1 cellular context compared by ENCODE assay signal in the genomic region with DNA sequence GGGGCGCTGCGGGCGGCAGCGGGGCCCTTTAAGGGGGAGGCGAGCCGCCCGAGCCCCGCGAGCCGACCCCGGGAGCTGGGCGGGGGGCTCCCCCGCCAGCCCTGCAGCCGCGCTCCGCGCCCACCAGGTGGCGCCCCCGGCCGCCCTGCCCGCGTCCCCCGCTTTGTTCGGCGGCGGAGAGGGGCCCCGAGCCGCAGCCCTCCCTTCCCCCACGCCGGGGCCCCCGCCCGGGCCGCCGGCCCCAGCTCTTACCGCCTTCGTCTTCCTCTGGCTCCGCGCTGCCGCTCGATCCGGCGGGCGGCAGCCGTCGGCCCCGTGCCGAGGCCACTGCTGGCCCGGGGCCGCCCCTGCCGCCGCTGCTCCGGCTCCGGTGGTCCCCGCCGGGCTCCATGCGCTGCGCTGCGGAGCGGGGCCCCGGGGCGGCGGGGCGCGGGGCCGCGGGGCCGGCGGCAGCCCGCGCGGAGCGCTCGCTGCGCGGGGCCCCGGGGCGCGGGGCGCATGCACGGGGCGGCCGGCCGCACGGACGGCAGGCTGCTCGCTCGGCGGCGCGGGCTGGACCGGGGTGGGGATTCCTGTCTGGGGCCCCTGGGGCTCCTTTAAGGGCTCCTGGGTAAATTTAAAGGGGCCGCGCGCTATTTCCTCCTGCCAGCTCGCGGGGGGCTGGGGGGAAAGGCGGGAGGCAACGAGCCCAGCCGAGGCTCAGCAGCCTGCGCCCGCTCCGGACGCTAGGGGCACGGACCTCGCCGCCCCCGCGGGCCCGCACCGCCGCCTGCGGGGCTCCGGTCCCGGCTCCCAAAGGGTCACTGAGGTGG.
TF ChIP-seq lines count a peak whose summit lies in the region.

A gene (minus strand): TSS at position 544 of the 812 bp plus-strand sequence. CDS start 153 bp downstream, at position 391.

TF ChIP-seq in HepG2, 621 proteins besides CTCF, POLR2A, EP300 and RAD21 (continued from another document):
- TF ChIP-seq, protein P1, sequence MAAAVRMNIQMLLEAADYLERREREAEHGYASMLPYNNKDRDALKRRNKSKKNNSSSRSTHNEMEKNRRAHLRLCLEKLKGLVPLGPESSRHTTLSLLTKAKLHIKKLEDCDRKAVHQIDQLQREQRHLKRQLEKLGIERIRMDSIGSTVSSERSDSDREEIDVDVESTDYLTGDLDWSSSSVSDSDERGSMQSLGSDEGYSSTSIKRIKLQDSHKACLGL (CRISPR knock-in tag; IDR thresholded peaks at IDR 0.05), result no peak
- no peak for TF ChIP-seq HHEX (CRISPR knock-in tag; IDR thresholded peaks at IDR 0.05)
- no peak for TF ChIP-seq MED1 (CRISPR knock-in tag; IDR thresholded peaks at IDR 0.05)
- peak; percentile 65 for TF ChIP-seq YY1 (IDR thresholded peaks at IDR 0.05; ENCODE audit: insufficient read depth, insufficient replicate concordance, low read depth, low read length)
- no peak for TF ChIP-seq ARNTL (CRISPR knock-in tag; IDR thresholded peaks at IDR 0.05)
- TF ChIP-seq, protein P2, sequence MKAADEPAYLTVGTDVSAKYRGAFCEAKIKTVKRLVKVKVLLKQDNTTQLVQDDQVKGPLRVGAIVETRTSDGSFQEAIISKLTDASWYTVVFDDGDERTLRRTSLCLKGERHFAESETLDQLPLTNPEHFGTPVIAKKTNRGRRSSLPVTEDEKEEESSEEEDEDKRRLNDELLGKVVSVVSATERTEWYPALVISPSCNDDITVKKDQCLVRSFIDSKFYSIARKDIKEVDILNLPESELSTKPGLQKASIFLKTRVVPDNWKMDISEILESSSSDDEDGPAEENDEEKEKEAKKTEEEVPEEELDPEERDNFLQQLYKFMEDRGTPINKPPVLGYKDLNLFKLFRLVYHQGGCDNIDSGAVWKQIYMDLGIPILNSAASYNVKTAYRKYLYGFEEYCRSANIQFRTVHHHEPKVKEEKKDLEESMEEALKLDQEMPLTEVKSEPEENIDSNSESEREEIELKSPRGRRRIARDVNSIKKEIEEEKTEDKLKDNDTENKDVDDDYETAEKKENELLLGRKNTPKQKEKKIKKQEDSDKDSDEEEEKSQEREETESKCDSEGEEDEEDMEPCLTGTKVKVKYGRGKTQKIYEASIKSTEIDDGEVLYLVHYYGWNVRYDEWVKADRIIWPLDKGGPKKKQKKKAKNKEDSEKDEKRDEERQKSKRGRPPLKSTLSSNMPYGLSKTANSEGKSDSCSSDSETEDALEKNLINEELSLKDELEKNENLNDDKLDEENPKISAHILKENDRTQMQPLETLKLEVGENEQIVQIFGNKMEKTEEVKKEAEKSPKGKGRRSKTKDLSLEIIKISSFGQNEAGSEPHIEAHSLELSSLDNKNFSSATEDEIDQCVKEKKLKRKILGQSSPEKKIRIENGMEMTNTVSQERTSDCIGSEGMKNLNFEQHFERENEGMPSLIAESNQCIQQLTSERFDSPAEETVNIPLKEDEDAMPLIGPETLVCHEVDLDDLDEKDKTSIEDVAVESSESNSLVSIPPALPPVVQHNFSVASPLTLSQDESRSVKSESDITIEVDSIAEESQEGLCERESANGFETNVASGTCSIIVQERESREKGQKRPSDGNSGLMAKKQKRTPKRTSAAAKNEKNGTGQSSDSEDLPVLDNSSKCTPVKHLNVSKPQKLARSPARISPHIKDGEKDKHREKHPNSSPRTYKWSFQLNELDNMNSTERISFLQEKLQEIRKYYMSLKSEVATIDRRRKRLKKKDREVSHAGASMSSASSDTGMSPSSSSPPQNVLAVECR (CRISPR knock-in tag; IDR thresholded peaks at IDR 0.05; ENCODE audit: borderline replicate concordance), result peak; percentile 25; the same call in 1 of the 2 replicates
- TF ChIP-seq, protein P3, sequence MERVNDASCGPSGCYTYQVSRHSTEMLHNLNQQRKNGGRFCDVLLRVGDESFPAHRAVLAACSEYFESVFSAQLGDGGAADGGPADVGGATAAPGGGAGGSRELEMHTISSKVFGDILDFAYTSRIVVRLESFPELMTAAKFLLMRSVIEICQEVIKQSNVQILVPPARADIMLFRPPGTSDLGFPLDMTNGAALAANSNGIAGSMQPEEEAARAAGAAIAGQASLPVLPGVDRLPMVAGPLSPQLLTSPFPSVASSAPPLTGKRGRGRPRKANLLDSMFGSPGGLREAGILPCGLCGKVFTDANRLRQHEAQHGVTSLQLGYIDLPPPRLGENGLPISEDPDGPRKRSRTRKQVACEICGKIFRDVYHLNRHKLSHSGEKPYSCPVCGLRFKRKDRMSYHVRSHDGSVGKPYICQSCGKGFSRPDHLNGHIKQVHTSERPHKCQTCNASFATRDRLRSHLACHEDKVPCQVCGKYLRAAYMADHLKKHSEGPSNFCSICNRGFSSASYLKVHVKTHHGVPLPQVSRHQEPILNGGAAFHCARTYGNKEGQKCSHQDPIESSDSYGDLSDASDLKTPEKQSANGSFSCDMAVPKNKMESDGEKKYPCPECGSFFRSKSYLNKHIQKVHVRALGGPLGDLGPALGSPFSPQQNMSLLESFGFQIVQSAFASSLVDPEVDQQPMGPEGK (CRISPR knock-in tag; IDR thresholded peaks at IDR 0.05), result peak; percentile 32; the same call in 1 of the 2 replicates
- TF ChIP-seq ZNF713 (CRISPR knock-in tag; IDR thresholded peaks at IDR 0.05), result no peak
- 0 out of 2 replicates have a peak, but pooled peaks have one; percentile 4 for TF ChIP-seq ZNF34 (CRISPR knock-in tag; IDR thresholded peaks at IDR 0.05; ENCODE audit: borderline replicate concordance)
- no peak for TF ChIP-seq TCF12 (IDR thresholded peaks at IDR 0.05)
- no peak for TF ChIP-seq TCF12 (CRISPR knock-in tag; IDR thresholded peaks at IDR 0.05)
- TF ChIP-seq ZNF563 (CRISPR knock-in tag; IDR thresholded peaks at IDR 0.05), result no peak
- peak; percentile 62 for TF ChIP-seq RBFOX2 (IDR thresholded peaks at IDR 0.05; ENCODE audit: low read depth, low read length)
- peak; percentile 47; the same call in 1 of the 2 replicates for TF ChIP-seq MAZ (IDR thresholded peaks at IDR 0.05; ENCODE audit: borderline replicate concordance, low read depth, low read length)
- TF ChIP-seq MAZ (CRISPR knock-in tag; IDR thresholded peaks at IDR 0.05; ENCODE audit: low read depth), result no peak
- TF ChIP-seq RBM39 (IDR thresholded peaks at IDR 0.05; ENCODE audit: low read depth, low read length, poor library complexity, severe bottlenecking), result peak; percentile 7
- peak; percentile 7 for TF ChIP-seq AGO2 (optimal IDR thresholded peaks at IDR 0.05; ENCODE audit: low read depth, low read length)
- no peak for TF ChIP-seq ZNF780A (CRISPR knock-in tag; IDR thresholded peaks at IDR 0.05)
- no peak for TF ChIP-seq ZBTB7A (CRISPR knock-in tag; IDR thresholded peaks at IDR 0.05)
- TF ChIP-seq SKI (IDR thresholded peaks at IDR 0.05; ENCODE audit: partially characterized antibody), result peak; percentile 21
- TF ChIP-seq, protein P4, sequence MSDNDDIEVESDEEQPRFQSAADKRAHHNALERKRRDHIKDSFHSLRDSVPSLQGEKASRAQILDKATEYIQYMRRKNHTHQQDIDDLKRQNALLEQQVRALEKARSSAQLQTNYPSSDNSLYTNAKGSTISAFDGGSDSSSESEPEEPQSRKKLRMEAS (IDR thresholded peaks at IDR 0.05), result 0 out of 2 replicates have a peak, but pooled peaks have one; percentile 3
- TF ChIP-seq HNRNPLL (IDR thresholded peaks at IDR 0.05; ENCODE audit: low read depth, low read length, poor library complexity, severe bottlenecking), result peak; percentile 37
- TF ChIP-seq, protein P5, sequence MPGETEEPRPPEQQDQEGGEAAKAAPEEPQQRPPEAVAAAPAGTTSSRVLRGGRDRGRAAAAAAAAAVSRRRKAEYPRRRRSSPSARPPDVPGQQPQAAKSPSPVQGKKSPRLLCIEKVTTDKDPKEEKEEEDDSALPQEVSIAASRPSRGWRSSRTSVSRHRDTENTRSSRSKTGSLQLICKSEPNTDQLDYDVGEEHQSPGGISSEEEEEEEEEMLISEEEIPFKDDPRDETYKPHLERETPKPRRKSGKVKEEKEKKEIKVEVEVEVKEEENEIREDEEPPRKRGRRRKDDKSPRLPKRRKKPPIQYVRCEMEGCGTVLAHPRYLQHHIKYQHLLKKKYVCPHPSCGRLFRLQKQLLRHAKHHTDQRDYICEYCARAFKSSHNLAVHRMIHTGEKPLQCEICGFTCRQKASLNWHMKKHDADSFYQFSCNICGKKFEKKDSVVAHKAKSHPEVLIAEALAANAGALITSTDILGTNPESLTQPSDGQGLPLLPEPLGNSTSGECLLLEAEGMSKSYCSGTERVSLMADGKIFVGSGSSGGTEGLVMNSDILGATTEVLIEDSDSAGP (CRISPR knock-in tag; IDR thresholded peaks at IDR 0.05; ENCODE audit: borderline replicate concordance), result peak; percentile 99
- TF ChIP-seq, protein P6, sequence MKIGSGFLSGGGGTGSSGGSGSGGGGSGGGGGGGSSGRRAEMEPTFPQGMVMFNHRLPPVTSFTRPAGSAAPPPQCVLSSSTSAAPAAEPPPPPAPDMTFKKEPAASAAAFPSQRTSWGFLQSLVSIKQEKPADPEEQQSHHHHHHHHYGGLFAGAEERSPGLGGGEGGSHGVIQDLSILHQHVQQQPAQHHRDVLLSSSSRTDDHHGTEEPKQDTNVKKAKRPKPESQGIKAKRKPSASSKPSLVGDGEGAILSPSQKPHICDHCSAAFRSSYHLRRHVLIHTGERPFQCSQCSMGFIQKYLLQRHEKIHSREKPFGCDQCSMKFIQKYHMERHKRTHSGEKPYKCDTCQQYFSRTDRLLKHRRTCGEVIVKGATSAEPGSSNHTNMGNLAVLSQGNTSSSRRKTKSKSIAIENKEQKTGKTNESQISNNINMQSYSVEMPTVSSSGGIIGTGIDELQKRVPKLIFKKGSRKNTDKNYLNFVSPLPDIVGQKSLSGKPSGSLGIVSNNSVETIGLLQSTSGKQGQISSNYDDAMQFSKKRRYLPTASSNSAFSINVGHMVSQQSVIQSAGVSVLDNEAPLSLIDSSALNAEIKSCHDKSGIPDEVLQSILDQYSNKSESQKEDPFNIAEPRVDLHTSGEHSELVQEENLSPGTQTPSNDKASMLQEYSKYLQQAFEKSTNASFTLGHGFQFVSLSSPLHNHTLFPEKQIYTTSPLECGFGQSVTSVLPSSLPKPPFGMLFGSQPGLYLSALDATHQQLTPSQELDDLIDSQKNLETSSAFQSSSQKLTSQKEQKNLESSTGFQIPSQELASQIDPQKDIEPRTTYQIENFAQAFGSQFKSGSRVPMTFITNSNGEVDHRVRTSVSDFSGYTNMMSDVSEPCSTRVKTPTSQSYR (CRISPR knock-in tag; IDR thresholded peaks at IDR 0.05; ENCODE audit: borderline replicate concordance), result peak; percentile 61; the same call in 1 of the 2 replicates
- peak; percentile 66; the same call in 1 of the 2 replicates for TF ChIP-seq ZNF777 (CRISPR knock-in tag; IDR thresholded peaks at IDR 0.05)
- TF ChIP-seq STAG1 (CRISPR knock-in tag; IDR thresholded peaks at IDR 0.05), result peak; percentile 60
- 0 out of 2 replicates have a peak, but pooled peaks have one; percentile 42 for TF ChIP-seq SIN3A (IDR thresholded peaks at IDR 0.05; ENCODE audit: borderline replicate concordance, low read depth, low read length)
